ENCODE assay signal across 8 cellular contexts in genomic region chr14:68137704-68138619, GRCh38.
DNase-seq lines count a peak whose midpoint lies in the region; ATAC-seq, FAIRE-seq and TF ChIP-seq lines count a peak whose summit lies in the region.

No MANE protein-coding gene starts in this region.

- H3K36me3 ChIP-seq in Loucy (ENCODE audit: insufficient read depth, low read length) (no peaks in the 10 kb centered on the region), body of pancreas (replicated peaks in 1 of 2; ENCODE audit: insufficient read depth in 1 of 2, low read depth in 2 of 2) (no peaks in the 10 kb centered on the region), stomach (no peaks in the 10 kb centered on the region)

- DNase-seq in EL, result peak; percentile 100
- DNase-seq in body of pancreas, result peak; percentile 20 to 50 (median 28)
- DNase-seq in iPS-NIHi11 (ENCODE audit: low spot score), result peak; percentile 82
- peak; percentile 32 for DNase-seq in stomach
- DNase-seq in GM12892 (ENCODE audit: insufficient read length), result no peak

- TF ChIP-seq CTCF in Loucy (conservative IDR thresholded peaks at IDR 0.05; ENCODE audit: low read length) (no peak), body of pancreas (IDR thresholded peaks at IDR 0.05) (no peak), stomach (IDR thresholded peaks at IDR 0.05) (no peak)

- H3K27me3 ChIP-seq in Loucy (ENCODE audit: insufficient read depth, low read length, poor library complexity, severe bottlenecking) (no peaks in the 10 kb centered on the region), body of pancreas (no peaks in the 10 kb centered on the region), stomach (no peaks in the 10 kb centered on the region)

- TF ChIP-seq POLR2A in body of pancreas (IDR thresholded peaks at IDR 0.05) (no peak), stomach (IDR thresholded peaks at IDR 0.05) (no peak), GM12892 (IDR thresholded peaks at IDR 0.05; ENCODE audit: low read depth, low read length) (no peak)

- FAIRE-seq in GM12892 (lab: Jason Lieb, UNC), result no peak

- 70 to 90% methylated on average over 3 of the region's 3 CpGs for WGBS in body of pancreas, 2 donors
- 63 to 83% (median 71%) methylated on average over 3 of the region's 3 CpGs for WGBS in stomach, 5 donors

- H3K9ac ChIP-seq in Loucy (ENCODE audit: low read depth, low read length, poor library complexity, severe bottlenecking), result no peak overlapping the region

- peak overlapping the region; percentile 8 for H3K4me2 ChIP-seq in Loucy (ENCODE audit: low read depth, low read length, poor library complexity, severe bottlenecking)

- no peak overlapping the region for H2AFZ ChIP-seq in Loucy (ENCODE audit: low read length)

- ATAC-seq in body of pancreas (peak; percentile 42), GM19455 (IDR thresholded peaks at IDR 0.05; ENCODE audit: unreplicated experiment) (no peak), GM19452 (IDR thresholded peaks at IDR 0.05; ENCODE audit: unreplicated experiment) (no peak)

- H3K4me1 ChIP-seq in Loucy (ENCODE audit: insufficient read depth, low read length, poor library complexity, severe bottlenecking), result peaks cover 53% of the 10 kb centered on the region
- H3K4me1 ChIP-seq in body of pancreas, result peaks cover 53% of the 10 kb centered on the region
- H3K4me1 ChIP-seq in stomach, result peaks cover 5 to 46% (median 31%) of the 10 kb centered on the region in 4 donors

- H3K4me3 ChIP-seq in Loucy (ENCODE audit: low read length, poor library complexity, severe bottlenecking), result no peak overlapping the region
- no peak overlapping the region for H3K4me3 ChIP-seq in body of pancreas
- no peak overlapping the region for H3K4me3 ChIP-seq in stomach

- H3K9me2 ChIP-seq in Loucy (replicated peaks; ENCODE audit: low read depth, low read length), result no peaks in the 10 kb centered on the region

- intact Hi-C loops in body of pancreas (cut with DNase I) (no loop called here), stomach (cut with DNase I; ENCODE audit: low total_unique reads) (no loop called here)

- H3K9me3 ChIP-seq in Loucy (ENCODE audit: insufficient read depth, low read depth, low read length), result no peaks in the 10 kb centered on the region
- H3K9me3 ChIP-seq in body of pancreas, result no peaks in the 10 kb centered on the region
- no peaks in the 10 kb centered on the region for H3K9me3 ChIP-seq in stomach

- no peak for TF ChIP-seq EP300 in stomach (IDR thresholded peaks at IDR 0.05)

- H3F3A ChIP-seq in Loucy (ENCODE audit: low read depth), result no peaks in the 10 kb centered on the region

- H3K27ac ChIP-seq in body of pancreas (peak overlapping the region in 1 of 4 donors; percentile 33), stomach (peak overlapping the region in 3 of 5 donors; percentile 9 to 80 (median 43))

- H4K20me1 ChIP-seq in Loucy (ENCODE audit: insufficient read depth, low read length, poor library complexity, severe bottlenecking), result no peaks in the 10 kb centered on the region

- H3K79me2 ChIP-seq in Loucy (ENCODE audit: insufficient read depth, low read length), result no peaks in the 10 kb centered on the region
